1 cellular context compared by ENCODE assay signal in the genomic region with DNA sequence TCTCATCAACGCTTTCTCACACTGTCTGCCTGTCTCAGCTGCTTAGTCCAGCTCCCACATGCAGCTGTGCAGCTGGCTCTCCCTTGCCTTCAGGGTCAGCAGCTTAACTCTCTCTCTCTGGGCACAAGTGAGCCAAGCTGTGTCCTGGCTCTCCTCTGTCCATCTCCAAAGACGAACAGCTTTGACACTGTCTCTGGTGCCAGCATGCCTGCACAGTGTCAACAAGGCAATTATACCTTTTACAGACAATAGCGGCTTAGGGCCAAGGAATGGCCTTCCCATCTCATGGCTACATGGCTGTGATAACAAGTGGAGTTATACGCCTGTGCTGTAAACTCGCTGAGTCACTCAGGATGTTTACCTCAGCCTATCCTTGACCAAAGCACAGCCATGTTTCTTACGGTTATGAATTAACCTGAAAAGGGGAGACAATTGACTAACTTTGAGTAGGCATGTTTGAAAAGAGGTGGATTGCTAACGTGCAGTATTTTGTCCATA.
TF ChIP-seq lines count a peak whose summit lies in the region.

No MANE protein-coding gene starts in this region.

TF ChIP-seq in WTC11, 78 proteins besides CTCF, POLR2A, EP300 and RAD21 (continued from another document):
- TF ChIP-seq, protein P1, sequence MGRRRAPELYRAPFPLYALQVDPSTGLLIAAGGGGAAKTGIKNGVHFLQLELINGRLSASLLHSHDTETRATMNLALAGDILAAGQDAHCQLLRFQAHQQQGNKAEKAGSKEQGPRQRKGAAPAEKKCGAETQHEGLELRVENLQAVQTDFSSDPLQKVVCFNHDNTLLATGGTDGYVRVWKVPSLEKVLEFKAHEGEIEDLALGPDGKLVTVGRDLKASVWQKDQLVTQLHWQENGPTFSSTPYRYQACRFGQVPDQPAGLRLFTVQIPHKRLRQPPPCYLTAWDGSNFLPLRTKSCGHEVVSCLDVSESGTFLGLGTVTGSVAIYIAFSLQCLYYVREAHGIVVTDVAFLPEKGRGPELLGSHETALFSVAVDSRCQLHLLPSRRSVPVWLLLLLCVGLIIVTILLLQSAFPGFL (CRISPR knock-in tag; IDR thresholded peaks at IDR 0.05; ENCODE audit: borderline replicate concordance) = no peak
- TF ChIP-seq EMX1 (CRISPR knock-in tag; IDR thresholded peaks at IDR 0.05) (no peak), FOXK1 (CRISPR knock-in tag; IDR thresholded peaks at IDR 0.05) (no peak), ZNF138 (CRISPR knock-in tag; conservative IDR thresholded peaks at IDR 0.05) (no peak), GRHL2 (CRISPR knock-in tag; IDR thresholded peaks at IDR 0.05; ENCODE audit: insufficient replicate concordance, severe bottlenecking) (no peak), ATF1 (CRISPR knock-in tag; IDR thresholded peaks at IDR 0.05) (no peak)
- TF ChIP-seq, protein P2, sequence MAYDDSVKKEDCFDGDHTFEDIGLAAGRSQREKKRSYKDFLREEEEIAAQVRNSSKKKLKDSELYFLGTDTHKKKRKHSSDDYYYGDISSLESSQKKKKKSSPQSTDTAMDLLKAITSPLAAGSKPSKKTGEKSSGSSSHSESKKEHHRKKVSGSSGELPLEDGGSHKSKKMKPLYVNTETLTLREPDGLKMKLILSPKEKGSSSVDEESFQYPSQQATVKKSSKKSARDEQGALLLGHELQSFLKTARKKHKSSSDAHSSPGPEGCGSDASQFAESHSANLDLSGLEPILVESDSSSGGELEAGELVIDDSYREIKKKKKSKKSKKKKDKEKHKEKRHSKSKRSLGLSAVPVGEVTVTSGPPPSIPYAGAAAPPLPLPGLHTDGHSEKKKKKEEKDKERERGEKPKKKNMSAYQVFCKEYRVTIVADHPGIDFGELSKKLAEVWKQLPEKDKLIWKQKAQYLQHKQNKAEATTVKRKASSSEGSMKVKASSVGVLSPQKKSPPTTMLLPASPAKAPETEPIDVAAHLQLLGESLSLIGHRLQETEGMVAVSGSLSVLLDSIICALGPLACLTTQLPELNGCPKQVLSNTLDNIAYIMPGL (CRISPR knock-in tag; IDR thresholded peaks at IDR 0.05) = no peak
- TF ChIP-seq, protein P3, sequence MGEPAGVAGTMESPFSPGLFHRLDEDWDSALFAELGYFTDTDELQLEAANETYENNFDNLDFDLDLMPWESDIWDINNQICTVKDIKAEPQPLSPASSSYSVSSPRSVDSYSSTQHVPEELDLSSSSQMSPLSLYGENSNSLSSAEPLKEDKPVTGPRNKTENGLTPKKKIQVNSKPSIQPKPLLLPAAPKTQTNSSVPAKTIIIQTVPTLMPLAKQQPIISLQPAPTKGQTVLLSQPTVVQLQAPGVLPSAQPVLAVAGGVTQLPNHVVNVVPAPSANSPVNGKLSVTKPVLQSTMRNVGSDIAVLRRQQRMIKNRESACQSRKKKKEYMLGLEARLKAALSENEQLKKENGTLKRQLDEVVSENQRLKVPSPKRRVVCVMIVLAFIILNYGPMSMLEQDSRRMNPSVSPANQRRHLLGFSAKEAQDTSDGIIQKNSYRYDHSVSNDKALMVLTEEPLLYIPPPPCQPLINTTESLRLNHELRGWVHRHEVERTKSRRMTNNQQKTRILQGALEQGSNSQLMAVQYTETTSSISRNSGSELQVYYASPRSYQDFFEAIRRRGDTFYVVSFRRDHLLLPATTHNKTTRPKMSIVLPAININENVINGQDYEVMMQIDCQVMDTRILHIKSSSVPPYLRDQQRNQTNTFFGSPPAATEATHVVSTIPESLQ (CRISPR knock-in tag; IDR thresholded peaks at IDR 0.05) = no peak
- TF ChIP-seq, protein P4, sequence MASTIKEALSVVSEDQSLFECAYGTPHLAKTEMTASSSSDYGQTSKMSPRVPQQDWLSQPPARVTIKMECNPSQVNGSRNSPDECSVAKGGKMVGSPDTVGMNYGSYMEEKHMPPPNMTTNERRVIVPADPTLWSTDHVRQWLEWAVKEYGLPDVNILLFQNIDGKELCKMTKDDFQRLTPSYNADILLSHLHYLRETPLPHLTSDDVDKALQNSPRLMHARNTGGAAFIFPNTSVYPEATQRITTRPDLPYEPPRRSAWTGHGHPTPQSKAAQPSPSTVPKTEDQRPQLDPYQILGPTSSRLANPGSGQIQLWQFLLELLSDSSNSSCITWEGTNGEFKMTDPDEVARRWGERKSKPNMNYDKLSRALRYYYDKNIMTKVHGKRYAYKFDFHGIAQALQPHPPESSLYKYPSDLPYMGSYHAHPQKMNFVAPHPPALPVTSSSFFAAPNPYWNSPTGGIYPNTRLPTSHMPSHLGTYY (CRISPR knock-in tag; IDR thresholded peaks at IDR 0.05) = no peak
- TF ChIP-seq, protein P5, sequence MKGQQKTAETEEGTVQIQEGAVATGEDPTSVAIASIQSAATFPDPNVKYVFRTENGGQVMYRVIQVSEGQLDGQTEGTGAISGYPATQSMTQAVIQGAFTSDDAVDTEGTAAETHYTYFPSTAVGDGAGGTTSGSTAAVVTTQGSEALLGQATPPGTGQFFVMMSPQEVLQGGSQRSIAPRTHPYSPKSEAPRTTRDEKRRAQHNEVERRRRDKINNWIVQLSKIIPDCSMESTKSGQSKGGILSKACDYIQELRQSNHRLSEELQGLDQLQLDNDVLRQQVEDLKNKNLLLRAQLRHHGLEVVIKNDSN (CRISPR knock-in tag; IDR thresholded peaks at IDR 0.05) = no peak
